8 cellular contexts compared by ENCODE assay signal in genomic region chrX:109840585-109840984, GRCh38.
DNase-seq lines count a peak whose midpoint lies in the region; ATAC-seq and TF ChIP-seq lines count a peak whose summit lies in the region.

No MANE protein-coding gene starts in this region.

- no peak overlapping the region for H3K27ac Mint-ChIP-seq in CD14-positive monocyte
- H3K27ac Mint-ChIP-seq in naive thymus-derived CD4-positive, alpha-beta T cell: no peak overlapping the region
- H3K27ac Mint-ChIP-seq in activated T-helper 1 cell treated with anti-CD3 and anti-CD28 coated beads, Interleukin-12 subunit alpha, Interleukin-12 subunit beta, Interleukin-2, Interleukin-4 antibody, amounts not matched to agents 30 ng/mL and 10 ng/mL and 1 ng/mL, durations not matched to agents 14 hours and 24 hours and 36 hours: no peak overlapping the region

- DNase-seq in CD14-positive monocyte (ENCODE audit: low spot score) (peak; percentile 57), MV-4-11 (lab: John Stamatoyannopoulos, UW) (peak; percentile 90), dedifferentiated amniotic fluid mesenchymal stem cell (ENCODE audit: extremely low spot score) (peak; percentile 61), DMS153 treated with DMSO at 0.1 percent for 48 hours (lab: John Stamatoyannopoulos, UW; ENCODE audit: unreplicated experiment) (no peak), NCI-H187 treated with DMSO at 0.1 percent for 48 hours (lab: John Stamatoyannopoulos, UW) (no peak)
- peak in 1 of 9 donors; percentile 31 for DNase-seq in naive thymus-derived CD4-positive, alpha-beta T cell
- no peak for DNase-seq in activated T-helper 1 cell treated with anti-CD3 and anti-CD28 coated beads, Interleukin-12 subunit alpha, Interleukin-12 subunit beta, Interleukin-2, Interleukin-4 antibody, amounts not matched to agents 30 ng/mL and 10 ng/mL and 1 ng/mL, durations not matched to agents 14 hours and 24 hours and 36 hours (ENCODE audit: low spot score)

- CTCF ChIA-PET in naive thymus-derived CD4-positive, alpha-beta T cell (lab: Charles Lee): no interaction called here

- intact Hi-C loops in CD14-positive monocyte (cut with micrococcal nuclease): loop anchor here in 1 of 2 donors (5.0 to 10.0 kb wide), 2 partner anchors 47 to 106 kb away; partner anchors contain the start of gene ACSL4
- intact Hi-C loops in naive thymus-derived CD4-positive, alpha-beta T cell (cut with micrococcal nuclease): no loop called here
- intact Hi-C loops in activated T-helper 1 cell treated with anti-CD3 and anti-CD28 coated beads, Interleukin-12 subunit alpha, Interleukin-12 subunit beta, Interleukin-2, Interleukin-4 antibody, amounts not matched to agents 30 ng/mL and 10 ng/mL and 1 ng/mL, durations not matched to agents 14 hours and 24 hours and 36 hours (cut with micrococcal nuclease): loop anchor here (1.0 to 5.0 kb wide), 3 partner anchors 57 to 303 kb away; partner anchors contain the start of gene NXT2

- no peak overlapping the region for H3K27ac ChIP-seq in naive thymus-derived CD4-positive, alpha-beta T cell (ENCODE audit: low read depth, low read length)

- no peaks in the 10 kb centered on the region for H3K9me3 ChIP-seq in naive thymus-derived CD4-positive, alpha-beta T cell (ENCODE audit: control insufficient read depth in 2 of 3, low read length in 3 of 3)

- peaks cover 0 to 17% (median 0%) of the 10 kb centered on the region in 3 donors for H3K27me3 Mint-ChIP-seq in CD14-positive monocyte (ENCODE audit: low read depth in 3 of 3)
- no peaks in the 10 kb centered on the region for H3K27me3 Mint-ChIP-seq in naive thymus-derived CD4-positive, alpha-beta T cell
- H3K27me3 Mint-ChIP-seq in activated T-helper 1 cell treated with anti-CD3 and anti-CD28 coated beads, Interleukin-12 subunit alpha, Interleukin-12 subunit beta, Interleukin-2, Interleukin-4 antibody, amounts not matched to agents 30 ng/mL and 10 ng/mL and 1 ng/mL, durations not matched to agents 14 hours and 24 hours and 36 hours (ENCODE audit: insufficient read depth): no peaks in the 10 kb centered on the region

- no peaks in the 10 kb centered on the region for H3K9me3 Mint-ChIP-seq in CD14-positive monocyte
- peaks cover 0 to 5% (median 0%) of the 10 kb centered on the region in 11 donors for H3K9me3 Mint-ChIP-seq in naive thymus-derived CD4-positive, alpha-beta T cell
- H3K9me3 Mint-ChIP-seq in activated T-helper 1 cell treated with anti-CD3 and anti-CD28 coated beads, Interleukin-12 subunit alpha, Interleukin-12 subunit beta, Interleukin-2, Interleukin-4 antibody, amounts not matched to agents 30 ng/mL and 10 ng/mL and 1 ng/mL, durations not matched to agents 14 hours and 24 hours and 36 hours: peaks cover 4% of the 10 kb centered on the region

- no peaks in the 10 kb centered on the region for H3K36me3 ChIP-seq in naive thymus-derived CD4-positive, alpha-beta T cell (ENCODE audit: control insufficient read depth in 2 of 3, insufficient read depth in 3 of 3, low read length in 3 of 3)

- H3K4me1 ChIP-seq in naive thymus-derived CD4-positive, alpha-beta T cell (ENCODE audit: control insufficient read depth in 2 of 2, insufficient read depth in 2 of 2, low read length in 2 of 2): no peaks in the 10 kb centered on the region

- ATAC-seq in naive thymus-derived CD4-positive, alpha-beta T cell: peak; percentile 73
- no peak for ATAC-seq in HG02588 (IDR thresholded peaks at IDR 0.05; ENCODE audit: unreplicated experiment)

- no peaks in the 10 kb centered on the region for H3K27me3 ChIP-seq in naive thymus-derived CD4-positive, alpha-beta T cell (ENCODE audit: control insufficient read depth in 2 of 2, insufficient read depth in 2 of 2, low read length in 2 of 2)

- H3K36me3 Mint-ChIP-seq in CD14-positive monocyte: no peaks in the 10 kb centered on the region
- H3K36me3 Mint-ChIP-seq in naive thymus-derived CD4-positive, alpha-beta T cell: no peaks in the 10 kb centered on the region
- no peaks in the 10 kb centered on the region for H3K36me3 Mint-ChIP-seq in activated T-helper 1 cell treated with anti-CD3 and anti-CD28 coated beads, Interleukin-12 subunit alpha, Interleukin-12 subunit beta, Interleukin-2, Interleukin-4 antibody, amounts not matched to agents 30 ng/mL and 10 ng/mL and 1 ng/mL, durations not matched to agents 14 hours and 24 hours and 36 hours (ENCODE audit: low read depth)

- H3K4me3 Mint-ChIP-seq in CD14-positive monocyte: no peak overlapping the region
- H3K4me3 Mint-ChIP-seq in naive thymus-derived CD4-positive, alpha-beta T cell: no peak overlapping the region
- H3K4me3 Mint-ChIP-seq in activated T-helper 1 cell treated with anti-CD3 and anti-CD28 coated beads, Interleukin-12 subunit alpha, Interleukin-12 subunit beta, Interleukin-2, Interleukin-4 antibody, amounts not matched to agents 30 ng/mL and 10 ng/mL and 1 ng/mL, durations not matched to agents 14 hours and 24 hours and 36 hours: no peak overlapping the region

- peaks cover 30% of the 10 kb centered on the region for H3K4me1 Mint-ChIP-seq in CD14-positive monocyte
- no peaks in the 10 kb centered on the region for H3K4me1 Mint-ChIP-seq in naive thymus-derived CD4-positive, alpha-beta T cell
- H3K4me1 Mint-ChIP-seq in activated T-helper 1 cell treated with anti-CD3 and anti-CD28 coated beads, Interleukin-12 subunit alpha, Interleukin-12 subunit beta, Interleukin-2, Interleukin-4 antibody, amounts not matched to agents 30 ng/mL and 10 ng/mL and 1 ng/mL, durations not matched to agents 14 hours and 24 hours and 36 hours (ENCODE audit: low read depth): peaks cover 5% of the 10 kb centered on the region

- no peak overlapping the region for H3K4me3 ChIP-seq in naive thymus-derived CD4-positive, alpha-beta T cell (ENCODE audit: low read length)

- POLR2A ChIA-PET in naive thymus-derived CD4-positive, alpha-beta T cell (lab: Charles Lee): no interaction called here

- no peak for TF ChIP-seq CTCF in CD14-positive monocyte (IDR thresholded peaks at IDR 0.05)

Comparison
In these comparisons a context has a peak if more than half of its experiments do, and no peak if none do; other contexts are left out.
1. DNase-seq: peak in CD14-positive monocyte (single experiment), MV-4-11 (single experiment) and dedifferentiated amniotic fluid mesenchymal stem cell (single experiment); none in DMS153 treated with DMSO at 0.1 percent for 48 hours (single experiment), NCI-H187 treated with DMSO at 0.1 percent for 48 hours (single experiment) and activated T-helper 1 cell treated with anti-CD3 and anti-CD28 coated beads, Interleukin-12 subunit alpha, Interleukin-12 subunit beta, Interleukin-2, Interleukin-4 antibody, amounts not matched to agents 30 ng/mL and 10 ng/mL and 1 ng/mL, durations not matched to agents 14 hours and 24 hours and 36 hours (single experiment).